Comparison of ENCODE assay signal across 12 cellular contexts in genomic region chr1:110393691-110394564, GRCh38. TPM values are rescaled to one million over a fixed set of nuclear protein-coding genes. Genes with fewer than 3 reads are reported as not detected.
DNase-seq lines count a peak whose midpoint lies in the region; ATAC-seq, FAIRE-seq and TF ChIP-seq lines count a peak whose summit lies in the region.
"Had no signal": no experiment of that assay in that cellular context is flagged by ENCODE, and none has a peak within 500 bp of the region (broad histone marks: within the 10 kb centered on the region; RNA-seq: fewer than 3 reads in every experiment).

No MANE protein-coding gene starts in this region.

- H3K9me3 Mint-ChIP-seq in activated naive CD4-positive, alpha-beta T cell treated with anti-CD3 and anti-CD28 coated beads, Interleukin-2, amount 10 ng/mL, durations not matched to agents 7 days and 5 days: peaks cover 3% of the 10 kb centered on the region
- H3K9me3 Mint-ChIP-seq in astrocyte (ENCODE audit: unreplicated experiment): peaks cover 2% of the 10 kb centered on the region
- H3K9me3 Mint-ChIP-seq: activated T-helper 17 cell treated with anti-CD3 and anti-CD28 coated beads, Interleukin-2, amount 50 U/mL, for 72 hours had no signal

- no peak for ATAC-seq in HG03520 (IDR thresholded peaks at IDR 0.05; ENCODE audit: unreplicated experiment)
- ATAC-seq: activated T-helper 17 cell treated with anti-CD3 and anti-CD28 coated beads, Interleukin-2, amount 50 U/mL, for 72 hours; sciatic nerve had no signal

- H3K4me3 ChIP-seq in astrocyte (ENCODE audit: insufficient read depth, low read depth, low read length) (no peak overlapping the region), keratinocyte (ENCODE audit: control insufficient read depth in 2 of 3, extremely low read depth in 1 of 3, insufficient read depth in 2 of 3, low read depth in 1 of 3, low read length in 3 of 3) (no peak overlapping the region), transverse colon (no peak overlapping the region)

- peak overlapping the region; percentile 30 for H3K27ac Mint-ChIP-seq in activated naive CD4-positive, alpha-beta T cell treated with anti-CD3 and anti-CD28 coated beads, Interleukin-2, amount 10 ng/mL, durations not matched to agents 7 days and 5 days
- H3K27ac Mint-ChIP-seq in astrocyte (ENCODE audit: unreplicated experiment): peak overlapping the region; percentile 85
- H3K27ac Mint-ChIP-seq: activated T-helper 17 cell treated with anti-CD3 and anti-CD28 coated beads, Interleukin-2, amount 50 U/mL, for 72 hours; endodermal cell had no signal

- H3K9me3 ChIP-seq in astrocyte (ENCODE audit: insufficient read depth, low read depth, low read length) (no peaks in the 10 kb centered on the region), keratinocyte (ENCODE audit: control insufficient read depth, low read depth, low read length) (no peaks in the 10 kb centered on the region), transverse colon (no peaks in the 10 kb centered on the region)

- intact Hi-C loops in transverse colon (cut with DNase I; ENCODE audit: low total_unique reads): no loop called here

- H3K9ac ChIP-seq in astrocyte (ENCODE audit: low read length) (no peak overlapping the region), keratinocyte (ENCODE audit: control insufficient read depth, extremely low read depth, insufficient read depth, low read length) (no peak overlapping the region)

- TF ChIP-seq POLR2A in transverse colon (IDR thresholded peaks at IDR 0.05): no peak

- H3K27me3 Mint-ChIP-seq in activated naive CD4-positive, alpha-beta T cell treated with anti-CD3 and anti-CD28 coated beads, Interleukin-2, amount 10 ng/mL, durations not matched to agents 7 days and 5 days: no peaks in the 10 kb centered on the region
- H3K27me3 Mint-ChIP-seq in astrocyte (ENCODE audit: low read depth, unreplicated experiment): no peaks in the 10 kb centered on the region
- H3K27me3 Mint-ChIP-seq: activated T-helper 17 cell treated with anti-CD3 and anti-CD28 coated beads, Interleukin-2, amount 50 U/mL, for 72 hours had no signal

- FAIRE-seq in astrocyte (lab: Jason Lieb, UNC) (peak; percentile 76), keratinocyte (lab: Jason Lieb, UNC) (peak; percentile 5)

- 63 to 80% methylated on average over 2 to 4 of the region's 4 CpGs for WGBS in transverse colon (ENCODE audit: low coverage in 1 of 2), 2 donors

- H3K79me2 ChIP-seq in astrocyte (ENCODE audit: insufficient read depth, low read length) (peaks cover 3% of the 10 kb centered on the region), keratinocyte (ENCODE audit: control insufficient read depth, insufficient read depth, low read length) (no peaks in the 10 kb centered on the region)

- H3K27ac ChIP-seq in astrocyte (ENCODE audit: low read depth, low read length) (peak overlapping the region; percentile 9), keratinocyte (ENCODE audit: control insufficient read depth, insufficient read depth, low read length) (peak overlapping the region; percentile 30), transverse colon (peak overlapping the region; percentile 41 to 55 (median 53))

- no peak for DNase-seq in activated naive CD4-positive, alpha-beta T cell treated with anti-CD3 and anti-CD28 coated beads, Interleukin-2, amount 10 ng/mL, durations not matched to agents 7 days and 5 days
- no peak for DNase-seq in activated naive CD4-positive, alpha-beta T cell treated with anti-CD3 and anti-CD28 coated beads, Interleukin-2, amount 50 U/mL, for 16 hours
- peak; percentile 81 for DNase-seq in astrocyte (ENCODE audit: low read depth)
- DNase-seq in keratinocyte (ENCODE audit: low read depth, low spot score): peak; percentile 52
- peak; percentile 32 for DNase-seq in transverse colon
- DNase-seq in retina: no peak
- no peak for DNase-seq in D341Med (ENCODE audit: low spot score)
- DNase-seq: endodermal cell, NCI-H748 treated with DMSO at 0.1 percent for 48 hours had no signal

- no peak overlapping the region for H2AFZ ChIP-seq in astrocyte (ENCODE audit: low read depth, low read length)
- H2AFZ ChIP-seq in keratinocyte (ENCODE audit: control insufficient read depth, low read length): no peak overlapping the region

- no peaks in the 10 kb centered on the region for H3K36me3 ChIP-seq in astrocyte (ENCODE audit: insufficient read depth, low read length)
- H3K36me3 ChIP-seq in keratinocyte (ENCODE audit: control insufficient read depth in 2 of 2, extremely low read depth in 1 of 2, insufficient read depth in 2 of 2, low read length in 2 of 2): peaks cover 0 to 12% of the 10 kb centered on the region in 2 experiments
- peaks cover 0 to 3% (median 0%) of the 10 kb centered on the region in 4 donors for H3K36me3 ChIP-seq in transverse colon

- H4K20me1 ChIP-seq in astrocyte (ENCODE audit: insufficient read depth, low read length) (no peaks in the 10 kb centered on the region), keratinocyte (ENCODE audit: control insufficient read depth, extremely low read depth, insufficient read depth, low read length) (no peaks in the 10 kb centered on the region)

- H3K4me1 Mint-ChIP-seq in activated naive CD4-positive, alpha-beta T cell treated with anti-CD3 and anti-CD28 coated beads, Interleukin-2, amount 10 ng/mL, durations not matched to agents 7 days and 5 days: peaks cover 5% of the 10 kb centered on the region
- H3K4me1 Mint-ChIP-seq in astrocyte (ENCODE audit: low read depth, unreplicated experiment): peaks cover 26% of the 10 kb centered on the region
- H3K4me1 Mint-ChIP-seq: activated T-helper 17 cell treated with anti-CD3 and anti-CD28 coated beads, Interleukin-2, amount 50 U/mL, for 72 hours had no signal

- dilution Hi-C loops in keratinocyte (cut with MboI; ENCODE audit: extremely low pct_ligation_motif_present, low sequenced_read_pairs): no loop called here

- CTCF ChIA-PET in activated naive CD4-positive, alpha-beta T cell treated with anti-CD3 and anti-CD28 coated beads, Interleukin-2, amount 10 ng/mL, durations not matched to agents 7 days and 5 days (lab: Charles Lee): no interaction called here

- H3K4me3 Mint-ChIP-seq in activated naive CD4-positive, alpha-beta T cell treated with anti-CD3 and anti-CD28 coated beads, Interleukin-2, amount 10 ng/mL, durations not matched to agents 7 days and 5 days: no peak overlapping the region
- H3K4me3 Mint-ChIP-seq in astrocyte (ENCODE audit: unreplicated experiment): no peak overlapping the region
- H3K4me3 Mint-ChIP-seq: activated T-helper 17 cell treated with anti-CD3 and anti-CD28 coated beads, Interleukin-2, amount 50 U/mL, for 72 hours; endodermal cell had no signal

- H3K4me1 ChIP-seq in astrocyte (ENCODE audit: insufficient read depth, low read length): peaks cover 18% of the 10 kb centered on the region
- peaks cover 18% of the 10 kb centered on the region for H3K4me1 ChIP-seq in keratinocyte (ENCODE audit: control insufficient read depth, extremely low read depth, insufficient read depth, low read length)
- peaks cover 0 to 19% (median 10%) of the 10 kb centered on the region in 4 donors for H3K4me1 ChIP-seq in transverse colon

- H3K27me3 ChIP-seq in astrocyte (ENCODE audit: insufficient read depth, low read length): no peaks in the 10 kb centered on the region
- H3K27me3 ChIP-seq in keratinocyte (ENCODE audit: control insufficient read depth, extremely low read depth, insufficient read depth, low read length): no peaks in the 10 kb centered on the region
- no peaks in the 10 kb centered on the region for H3K27me3 ChIP-seq in transverse colon

- TF ChIP-seq EP300 in transverse colon (IDR thresholded peaks at IDR 0.05; ENCODE audit: low read depth): no peak

- in situ Hi-C loops in transverse colon (cut with MboI; ENCODE audit: low pct_ligation_motif_present in 1 of 4, low pct_unique_long_range_greater_than_20kb in 1 of 4, low sequenced_read_pairs in 3 of 4): no loop called here

- TF ChIP-seq CTCF in astrocyte (IDR thresholded peaks at IDR 0.05; ENCODE audit: insufficient read depth, low read depth, low read length) (no peak), keratinocyte (optimal IDR thresholded peaks at IDR 0.05 in 1 of 3, IDR thresholded peaks at IDR 0.05 in 1 of 3, conservative IDR thresholded peaks at IDR 0.05 in 1 of 3; ENCODE audit: extremely low read depth in 1 of 3, insufficient read depth in 2 of 3, low read length in 3 of 3) (no peak), transverse colon (IDR thresholded peaks at IDR 0.05) (no peak)

- peaks cover 24% of the 10 kb centered on the region for H3K36me3 Mint-ChIP-seq in activated naive CD4-positive, alpha-beta T cell treated with anti-CD3 and anti-CD28 coated beads, Interleukin-2, amount 10 ng/mL, durations not matched to agents 7 days and 5 days
- peaks cover 14% of the 10 kb centered on the region for H3K36me3 Mint-ChIP-seq in astrocyte (ENCODE audit: low read depth, unreplicated experiment)

- H3K9me1 ChIP-seq in keratinocyte (ENCODE audit: control insufficient read depth, extremely low read depth, insufficient read depth, low read length): no peaks in the 10 kb centered on the region

- peak overlapping the region; percentile 28 for H3K4me2 ChIP-seq in astrocyte (ENCODE audit: low read length)
- peak overlapping the region; percentile 33 for H3K4me2 ChIP-seq in keratinocyte (ENCODE audit: control insufficient read depth, extremely low read depth, insufficient read depth, low read depth, low read length)

RNA-seq across cellular contexts. Expression of gene SLC16A4, which starts 3.1 kb away (rescaled TPM):
- 14.1 and 14.8 TPM in 2 replicates for total RNA-seq in astrocyte
- polyA plus RNA-seq in keratinocyte: 0.36 to 0.92 TPM (median 0.81 TPM) in 3 replicates
- 1.3 TPM for polyA plus RNA-seq in keratinocyte (2011; ENCODE audit: low read depth)
- polyA plus RNA-seq in keratinocyte (2011; cell fraction: cytosol; rRNA removed): 0.42 and 0.70 TPM in 2 replicates
- polyA plus RNA-seq in keratinocyte (2011; cell fraction: nucleus; rRNA removed): 0.65 and 0.89 TPM in 2 replicates
- polyA plus RNA-seq in keratinocyte (2012; ENCODE audit: low replicate concordance): 0.38 and 0.78 TPM in 2 replicates
- polyA minus RNA-seq in keratinocyte: 0.13 to 0.99 TPM (median 0.16 TPM) in 3 replicates
- not detected for polyA minus RNA-seq in keratinocyte (2011; cell fraction: cytosol; rRNA and poly(A)+ RNA removed)
- 0.63 TPM in 1 of 2 replicates, not detected in the other for polyA minus RNA-seq in keratinocyte (2011; cell fraction: nucleus; rRNA and poly(A)+ RNA removed)
- total RNA-seq in transverse colon: 1 to 10 TPM in 3 of 4 donors, not detected in 1; 1.4 to 3.7 (median 3.2) TPM

RNA-seq across cellular contexts. Expression of gene LAMTOR5, which starts 13.6 kb away (rescaled TPM):
- total RNA-seq in astrocyte: 113 and 126 TPM in 2 replicates
- 265 to 477 TPM (median 365 TPM) in 3 replicates for polyA plus RNA-seq in keratinocyte
- polyA plus RNA-seq in keratinocyte (2011; ENCODE audit: low read depth): 73.5 TPM
- polyA plus RNA-seq in keratinocyte (2011; cell fraction: cytosol; rRNA removed): 298 and 425 TPM in 2 replicates
- polyA plus RNA-seq in keratinocyte (2011; cell fraction: nucleus; rRNA removed): 134 and 139 TPM in 2 replicates
- polyA plus RNA-seq in keratinocyte (2012; ENCODE audit: low replicate concordance): 271 and 349 TPM in 2 replicates
- 85.1 to 119 TPM (median 97.4 TPM) in 3 replicates for polyA minus RNA-seq in keratinocyte
- 52.0 TPM for polyA minus RNA-seq in keratinocyte (2011; cell fraction: cytosol; rRNA and poly(A)+ RNA removed)
- polyA minus RNA-seq in keratinocyte (2011; cell fraction: nucleus; rRNA and poly(A)+ RNA removed): 21.5 and 28.5 TPM in 2 replicates
- 100 to 1,000 TPM in 1 of 4 donors, 10 to 100 TPM in 2, 1 to 10 TPM in 1; 7.1 to 113 (median 38.2) TPM for total RNA-seq in transverse colon

RNA-seq across cellular contexts. Expression of gene RBM15, which starts 54.8 kb away (rescaled TPM):
- 20.4 and 21.1 TPM in 2 replicates for total RNA-seq in astrocyte
- polyA plus RNA-seq in keratinocyte: 10.0 to 13.8 TPM (median 10.7 TPM) in 3 replicates
- 5.9 TPM for polyA plus RNA-seq in keratinocyte (2011; ENCODE audit: low read depth)
- polyA plus RNA-seq in keratinocyte (2011; cell fraction: cytosol; rRNA removed): 4.9 and 5.2 TPM in 2 replicates
- polyA plus RNA-seq in keratinocyte (2011; cell fraction: nucleus; rRNA removed): 13.6 and 13.8 TPM in 2 replicates
- polyA plus RNA-seq in keratinocyte (2012; ENCODE audit: low replicate concordance): 6.3 and 7.3 TPM in 2 replicates
- 36.2 to 47.3 TPM (median 47.0 TPM) in 3 replicates for polyA minus RNA-seq in keratinocyte
- 25.1 TPM for polyA minus RNA-seq in keratinocyte (2011; cell fraction: cytosol; rRNA and poly(A)+ RNA removed)
- 33.4 and 45.3 TPM in 2 replicates for polyA minus RNA-seq in keratinocyte (2011; cell fraction: nucleus; rRNA and poly(A)+ RNA removed)
- 10 to 100 TPM; 39.3 to 69.7 (median 48.0) TPM for total RNA-seq in transverse colon

RNA-seq across cellular contexts. Expression of gene PROK1, which starts 57.0 kb away (rescaled TPM):
- total RNA-seq in astrocyte (not detected in 2 replicates), transverse colon (not detected)
- not detected in 3 replicates for polyA plus RNA-seq in keratinocyte
- polyA plus RNA-seq in keratinocyte (2011; ENCODE audit: low read depth): not detected
- not detected in 2 replicates for polyA plus RNA-seq in keratinocyte (2011; cell fraction: cytosol; rRNA removed)
- not detected in 2 replicates for polyA plus RNA-seq in keratinocyte (2011; cell fraction: nucleus; rRNA removed)
- not detected in 2 replicates for polyA plus RNA-seq in keratinocyte (2012; ENCODE audit: low replicate concordance)
- polyA minus RNA-seq in keratinocyte: not detected in 3 replicates
- polyA minus RNA-seq in keratinocyte (2011; cell fraction: cytosol; rRNA and poly(A)+ RNA removed): not detected
- not detected in 2 replicates for polyA minus RNA-seq in keratinocyte (2011; cell fraction: nucleus; rRNA and poly(A)+ RNA removed)
- total RNA-seq: activated T-helper 17 cell treated with anti-CD3 and anti-CD28 coated beads, Interleukin-2, amount 50 U/mL, for 72 hours; sciatic nerve had no signal

Comparison
In these comparisons a context has a peak if more than half of its experiments do, and no peak if none do; other contexts are left out.
1. DNase-seq: peak in astrocyte (single experiment), keratinocyte (single experiment) and transverse colon (single experiment); none in activated naive CD4-positive, alpha-beta T cell treated with anti-CD3 and anti-CD28 coated beads, Interleukin-2, amount 10 ng/mL, durations not matched to agents 7 days and 5 days (single experiment), activated naive CD4-positive, alpha-beta T cell treated with anti-CD3 and anti-CD28 coated beads, Interleukin-2, amount 50 U/mL, for 16 hours (single experiment), retina (single experiment) and D341Med (single experiment).
2. Peak in every context shown above with its lines, with median percentiles within 50 percentile points of each other: H3K27ac ChIP-seq.